ENCODE assay signal across 1 cellular context in the genomic region with DNA sequence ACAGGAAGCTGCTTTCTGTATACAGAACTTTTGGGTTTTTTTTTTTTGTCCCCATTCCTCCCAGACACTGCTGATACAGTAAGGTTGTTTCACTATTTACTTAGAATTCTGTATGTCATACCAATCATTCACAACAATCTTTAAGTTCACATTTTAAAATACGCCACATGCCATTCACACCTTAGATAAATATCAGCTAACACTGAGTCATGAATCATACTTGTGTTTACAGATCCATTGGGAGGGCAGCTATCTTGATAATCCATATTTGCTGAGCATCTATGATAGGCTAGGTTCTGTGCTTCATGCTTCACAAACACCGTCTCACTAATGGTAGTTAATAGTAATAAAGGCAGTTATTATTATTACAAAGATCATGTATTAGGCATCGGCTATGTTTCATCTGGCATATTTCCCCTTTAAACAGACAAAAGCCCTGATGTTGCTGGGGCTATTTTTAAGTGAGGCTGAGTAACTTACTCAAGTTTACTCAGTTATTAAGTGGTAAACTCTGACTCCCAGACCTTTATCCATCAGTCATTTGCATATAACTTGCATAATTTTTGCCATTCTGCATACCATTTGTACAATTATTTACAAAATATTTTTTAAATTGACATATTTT.
TF ChIP-seq lines count a peak whose summit lies in the region.

No MANE protein-coding gene starts in this region.

TF ChIP-seq in A549, 52 proteins besides CTCF, POLR2A, EP300 and RAD21 (continued from another document):
- TF ChIP-seq KDM1A (IDR thresholded peaks at IDR 0.05; ENCODE audit: low read depth) (no peak), POLR2AphosphoS2 (conservative IDR thresholded peaks at IDR 0.05; ENCODE audit: low read length) (no peak), HDAC2 (IDR thresholded peaks at IDR 0.05) (no peak), HOXA7 (CRISPR knock-in tag; IDR thresholded peaks at IDR 0.05) (peak; percentile 80), NPAS2 (CRISPR knock-in tag; IDR thresholded peaks at IDR 0.05; ENCODE audit: borderline replicate concordance) (no peak), KDM5A (IDR thresholded peaks at IDR 0.05) (no peak), ZSCAN20 (CRISPR knock-in tag; IDR thresholded peaks at IDR 0.05) (0 out of 2 replicates have a peak, but pooled peaks have one; percentile 55), JUNB (IDR thresholded peaks at IDR 0.05) (peak; percentile 95), EHF (CRISPR knock-in tag; IDR thresholded peaks at IDR 0.05) (no peak), HES2 (IDR thresholded peaks at IDR 0.05) (no peak; the same call in 1 of the 2 replicates), CBX2 (IDR thresholded peaks at IDR 0.05; ENCODE audit: borderline replicate concordance, low read depth) (no peak), TFCP2L1 (CRISPR knock-in tag; IDR thresholded peaks at IDR 0.05) (peak; percentile 73; the same call in 1 of the 2 replicates), JUN (IDR thresholded peaks at IDR 0.05) (peak; percentile 82 to 91; a peak in 4 of 5 replicates), MAX (IDR thresholded peaks at IDR 0.05) (peak; percentile 95), HMGXB4 (CRISPR knock-in tag; IDR thresholded peaks at IDR 0.05; ENCODE audit: borderline replicate concordance) (no peak), HOXB13 (CRISPR knock-in tag; IDR thresholded peaks at IDR 0.05; ENCODE audit: low read depth) (no peak), ZFP36 (IDR thresholded peaks at IDR 0.05; ENCODE audit: borderline replicate concordance, partially characterized antibody) (peak; percentile 43), ZC3H11A (IDR thresholded peaks at IDR 0.05) (no peak), FOSL2 (IDR thresholded peaks at IDR 0.05) (peak; percentile 88), FOSL2 (CRISPR knock-in tag; IDR thresholded peaks at IDR 0.05) (peak; percentile 98), RNF2 (IDR thresholded peaks at IDR 0.05; ENCODE audit: borderline replicate concordance, low read depth) (no peak), SREBF2 (IDR thresholded peaks at IDR 0.05) (no peak), FOSB (CRISPR knock-in tag; IDR thresholded peaks at IDR 0.05) (no peak; the same call in 1 of the 2 replicates)
